Comparison of ENCODE assay signal across 1 cellular context in genomic region chr11:9662273-9662672, GRCh38.
TF ChIP-seq lines count a peak whose summit lies in the region.

No MANE protein-coding gene starts in this region.

TF ChIP-seq in HepG2, 621 proteins besides CTCF, POLR2A, EP300 and RAD21 (continued from another document):
- no peak for TF ChIP-seq HINFP (CRISPR knock-in tag; IDR thresholded peaks at IDR 0.05; ENCODE audit: low read depth)
- no peak for TF ChIP-seq HNF4G (IDR thresholded peaks at IDR 0.05; ENCODE audit: borderline replicate concordance, low read depth, low read length)
- no peak for TF ChIP-seq HNF4G (CRISPR knock-in tag; IDR thresholded peaks at IDR 0.05; ENCODE audit: borderline replicate concordance, low read depth)
- TF ChIP-seq MAFK (conservative IDR thresholded peaks at IDR 0.05 in 1 of 2, IDR thresholded peaks at IDR 0.05 in 1 of 2; ENCODE audit: low read length in 2 of 2) = 0 out of 4 replicates have a peak, but pooled peaks have one; percentile 6 to 14
- no peak for TF ChIP-seq ZFP1 (CRISPR knock-in tag; IDR thresholded peaks at IDR 0.05)
- no peak for TF ChIP-seq ZBTB40 (IDR thresholded peaks at IDR 0.05)
- no peak for TF ChIP-seq ZBTB40 (CRISPR knock-in tag; IDR thresholded peaks at IDR 0.05)
- no peak for TF ChIP-seq CENPBD1 (CRISPR knock-in tag; IDR thresholded peaks at IDR 0.05; ENCODE audit: borderline replicate concordance, low read depth)
- no peak for TF ChIP-seq CREM (IDR thresholded peaks at IDR 0.05)
- no peak for TF ChIP-seq CREM (CRISPR knock-in tag; IDR thresholded peaks at IDR 0.05)
- TF ChIP-seq MAFF (IDR thresholded peaks at IDR 0.05; ENCODE audit: low read depth, low read length) = 0 out of 2 replicates have a peak, but pooled peaks have one; percentile 26
TF ChIP-seq in HepG2: peak in this region for 2.
